11 cellular contexts compared by ENCODE assay signal in genomic region chr13:27427663-27428062, GRCh38. TPM values are rescaled to one million over a fixed set of nuclear protein-coding genes. Genes with fewer than 3 reads are reported as not detected.
DNase-seq lines count a peak whose midpoint lies in the region; ATAC-seq and TF ChIP-seq lines count a peak whose summit lies in the region.
"Had no signal": no experiment of that assay in that cellular context is flagged by ENCODE, and none has a peak within 500 bp of the region (broad histone marks: within the 10 kb centered on the region; RNA-seq: fewer than 3 reads in every experiment).

No MANE protein-coding gene starts in this region.

- TF ChIP-seq EP300 in transverse colon (IDR thresholded peaks at IDR 0.05; ENCODE audit: low read depth): no peak

- CTCF ChIA-PET in activated CD4-positive, alpha-beta memory T cell treated with anti-CD3 and anti-CD28 coated beads, Interleukin-2, amount 10 ng/mL, durations not matched to agents 7 days and 5 days (lab: Charles Lee): interaction anchor here (2.5 to 4.3 kb wide), 4 partner anchors 17 to 193 kb away, joined by 7 to 47 read pairs (median 20); partner anchors contain the start of genes LNX2 and MTIF3

- peak overlapping the region; percentile 80 for H3K4me3 Mint-ChIP-seq in activated CD4-positive, alpha-beta memory T cell treated with anti-CD3 and anti-CD28 coated beads, Interleukin-2, amount 10 ng/mL, durations not matched to agents 7 days and 5 days
- peak overlapping the region; percentile 86 to 98 (median 91) for H3K4me3 Mint-ChIP-seq in immature natural killer cell

- H3K9me3 ChIP-seq in left ventricle myocardium inferior (replicated peaks): no peaks in the 10 kb centered on the region
- no peaks in the 10 kb centered on the region for H3K9me3 ChIP-seq in transverse colon
- H3K9me3 ChIP-seq: HAP-1 had no signal

- H3K27me3 ChIP-seq in left ventricle myocardium inferior (ENCODE audit: low read depth): no peaks in the 10 kb centered on the region
- no peaks in the 10 kb centered on the region for H3K27me3 ChIP-seq in transverse colon

- TF ChIP-seq CTCF in left ventricle myocardium inferior (IDR thresholded peaks at IDR 0.05; ENCODE audit: borderline replicate concordance) (no peak), transverse colon (IDR thresholded peaks at IDR 0.05) (no peak)

- H3K36me3 ChIP-seq in left ventricle myocardium inferior (peaks cover 57% of the 10 kb centered on the region), transverse colon (peaks cover 0 to 36% (median 6%) of the 10 kb centered on the region in 4 donors)

- in situ Hi-C loops in transverse colon (cut with MboI; ENCODE audit: low pct_ligation_motif_present in 1 of 4, low pct_unique_long_range_greater_than_20kb in 1 of 4, low sequenced_read_pairs in 3 of 4): no loop called here

- H3K4me1 ChIP-seq in left ventricle myocardium inferior (peaks cover 57% of the 10 kb centered on the region), transverse colon (peaks cover 16 to 37% (median 31%) of the 10 kb centered on the region in 4 donors)

- peaks cover 57% of the 10 kb centered on the region for H3K36me3 Mint-ChIP-seq in activated CD4-positive, alpha-beta memory T cell treated with anti-CD3 and anti-CD28 coated beads, Interleukin-2, amount 10 ng/mL, durations not matched to agents 7 days and 5 days (ENCODE audit: low read depth)
- H3K36me3 Mint-ChIP-seq in immature natural killer cell: peaks cover 17 to 41% (median 20%) of the 10 kb centered on the region in 3 donors

- POLR2A ChIA-PET in activated CD4-positive, alpha-beta memory T cell treated with anti-CD3 and anti-CD28 coated beads, Interleukin-2, amount 10 ng/mL, durations not matched to agents 7 days and 5 days (lab: Charles Lee): interaction anchor here (1.1 to 6.5 kb wide), 6 partner anchors 13 to 295 kb away, joined by 3 to 351 read pairs (median 50); partner anchors contain the start of genes LNX2, MTIF3 and POLR1D

- peak overlapping the region; percentile 92 for H3K27ac ChIP-seq in left ventricle myocardium inferior (replicated peaks)
- peak overlapping the region; percentile 87 to 93 (median 90) for H3K27ac ChIP-seq in transverse colon

- peak; percentile 32 for DNase-seq in left ventricle myocardium inferior
- DNase-seq in Right ventricle myocardium inferior (ENCODE audit: missing footprints): no peak
- DNase-seq in activated CD4-positive, alpha-beta memory T cell treated with anti-CD3 and anti-CD28 coated beads, Interleukin-2, amount 10 ng/mL, durations not matched to agents 7 days and 5 days: no peak
- DNase-seq in immature natural killer cell: no peak
- no peak for DNase-seq in transverse colon
- DNase-seq in epidermal melanocyte (ENCODE audit: insufficient read length, low spot score): no peak
- no peak for DNase-seq in cerebellar nuclear complex (lab: John Stamatoyannopoulos, UW)
- DNase-seq: Karpas-422, NCI-H2171 had no signal

- peaks cover 64% of the 10 kb centered on the region for H3K4me1 Mint-ChIP-seq in activated CD4-positive, alpha-beta memory T cell treated with anti-CD3 and anti-CD28 coated beads, Interleukin-2, amount 10 ng/mL, durations not matched to agents 7 days and 5 days
- peaks cover 66 to 67% of the 10 kb centered on the region in 2 donors for H3K4me1 Mint-ChIP-seq in immature natural killer cell

- intact Hi-C loops in left ventricle myocardium inferior (cut with micrococcal nuclease): no loop called here
- intact Hi-C loops in Right ventricle myocardium inferior (cut with DNase I): loop anchor here (10.0 kb wide), 1 partner anchor 197 kb away; the partner anchor contains the start of genes LNX2 and POLR1D
- intact Hi-C loops in transverse colon (cut with DNase I; ENCODE audit: low total_unique reads): loop anchor here (10.0 kb wide), 1 partner anchor 187 kb away; no protein-coding TSS in a partner anchor

- 82% methylated on average over 2 of the region's 2 CpGs; no CpG with 5 or more reads in 1 of the 2 donors for WGBS in transverse colon (ENCODE audit: low coverage in 1 of 2), 2 donors

- ATAC-seq in Right ventricle myocardium inferior: no peak
- ATAC-seq in GM21529 (IDR thresholded peaks at IDR 0.05; ENCODE audit: unreplicated experiment): no peak

- H3K4me3 ChIP-seq in left ventricle myocardium inferior: no peak overlapping the region
- H3K4me3 ChIP-seq in transverse colon: peak overlapping the region in 1 of 4 donors; percentile 71
- H3K4me3 ChIP-seq: HAP-1 had no signal

- no peaks in the 10 kb centered on the region for H3K27me3 Mint-ChIP-seq in activated CD4-positive, alpha-beta memory T cell treated with anti-CD3 and anti-CD28 coated beads, Interleukin-2, amount 10 ng/mL, durations not matched to agents 7 days and 5 days
- peaks cover 3 to 25% (median 13%) of the 10 kb centered on the region in 3 donors for H3K27me3 Mint-ChIP-seq in immature natural killer cell (ENCODE audit: low read depth in 3 of 3)

- no peak for TF ChIP-seq POLR2A in transverse colon (IDR thresholded peaks at IDR 0.05)

- no peaks in the 10 kb centered on the region for H3K9me3 Mint-ChIP-seq in activated CD4-positive, alpha-beta memory T cell treated with anti-CD3 and anti-CD28 coated beads, Interleukin-2, amount 10 ng/mL, durations not matched to agents 7 days and 5 days
- no peaks in the 10 kb centered on the region for H3K9me3 Mint-ChIP-seq in immature natural killer cell

- peak overlapping the region; percentile 96 for H3K27ac Mint-ChIP-seq in activated CD4-positive, alpha-beta memory T cell treated with anti-CD3 and anti-CD28 coated beads, Interleukin-2, amount 10 ng/mL, durations not matched to agents 7 days and 5 days
- peak overlapping the region; percentile 95 to 96 (median 96) for H3K27ac Mint-ChIP-seq in immature natural killer cell

RNA-seq across cellular contexts. Expression of gene GTF3A, which starts 3.2 kb away (rescaled TPM):
- total RNA-seq in left ventricle myocardium inferior (176 TPM), Right ventricle myocardium inferior (235 TPM), transverse colon (100 to 1,000 TPM in 1 of 4 donors, 10 to 100 TPM in 3; 43.1 to 195 (median 60.0) TPM)
- 100 to 1,000 TPM; 187 to 189 TPM for total RNA-seq in activated CD4-positive, alpha-beta memory T cell treated with anti-CD3 and anti-CD28 coated beads, Interleukin-2, amount 10 ng/mL, durations not matched to agents 7 days and 5 days
- polyA plus RNA-seq in immature natural killer cell: 100 to 1,000 TPM; 483 to 645 (median 583) TPM

RNA-seq across cellular contexts. Expression of gene MTIF3, which starts 22.7 kb away (rescaled TPM):
- total RNA-seq in left ventricle myocardium inferior (140 TPM), Right ventricle myocardium inferior (185 TPM), transverse colon (10 to 100 TPM; 27.7 to 98.3 (median 66.7) TPM)
- 10 to 100 TPM; 61.6 to 61.8 TPM for total RNA-seq in activated CD4-positive, alpha-beta memory T cell treated with anti-CD3 and anti-CD28 coated beads, Interleukin-2, amount 10 ng/mL, durations not matched to agents 7 days and 5 days
- 10 to 100 TPM; 55.0 to 77.7 (median 67.1) TPM for polyA plus RNA-seq in immature natural killer cell
